ENCODE assay signal across 29 cellular contexts in genomic region chr11:92045325-92045724, GRCh38.
"Had no signal": no experiment of that assay in that cellular context is flagged by ENCODE, and none has a peak within 500 bp of the region (broad histone marks: within the 10 kb centered on the region; RNA-seq: fewer than 3 reads in every experiment).

No MANE protein-coding gene starts in this region.

- H3K4me3 Mint-ChIP-seq: activated CD4-positive, alpha-beta memory T cell treated with anti-CD3 and anti-CD28 coated beads, Interleukin-2, amount 10 ng/mL, durations not matched to agents 7 days and 5 days; activated CD4-positive, alpha-beta T cell treated with anti-CD3 and anti-CD28 coated beads, Interleukin-2, amount 10 ng/mL, durations not matched to agents 7 days and 5 days; activated naive CD4-positive, alpha-beta T cell treated with anti-CD3 and anti-CD28 coated beads, Interleukin-2, amount 10 ng/mL, durations not matched to agents 7 days and 5 days; activated naive CD8-positive, alpha-beta T cell treated with anti-CD3 and anti-CD28 coated beads, Interleukin-2, amount 10 ng/mL, durations not matched to agents 7 days and 5 days; activated T-cell treated with anti-CD3 and anti-CD28 coated beads, Interleukin-2, amount 50 U/mL, for 24 hours; effector memory CD8-positive, alpha-beta T cell; natural killer cell treated with Interleukin-12 subunit alpha and Interleukin-12 subunit beta and Interleukin-15 and Interleukin-18, amount 100 ng/mL, for 72 hours; stimulated activated effector memory CD8-positive, alpha-beta T cell treated with anti-CD3 and anti-CD28 coated beads, Interleukin-12 subunit alpha, Interleukin-12 subunit beta, amount 100 ng/mL, for 72 hours; T-helper 1 cell treated with Interleukin-12 subunit alpha and Interleukin-12 subunit beta and Interleukin-4 antibody, amounts not matched to agents 30 μg/mL and 1 μg/mL, for 36 hours had no signal

- H3K9me3 Mint-ChIP-seq: activated CD4-positive, alpha-beta T cell treated with anti-CD3 and anti-CD28 coated beads, Interleukin-2, amount 10 ng/mL, durations not matched to agents 7 days and 5 days had no signal

- DNase-seq: activated CD4-positive, alpha-beta memory T cell treated with anti-CD3 and anti-CD28 coated beads, Interleukin-2, amount 10 ng/mL, durations not matched to agents 7 days and 5 days; activated CD4-positive, alpha-beta T cell treated with anti-CD3 and anti-CD28 coated beads, Interleukin-2, amount 10 ng/mL, durations not matched to agents 7 days and 5 days; activated CD8-positive, alpha-beta memory T cell treated with anti-CD3 and anti-CD28 coated beads, Interleukin-2, amount 50 U/mL, for 48 hours; activated gamma-delta T cell; activated naive CD4-positive, alpha-beta T cell treated with anti-CD3 and anti-CD28 coated beads, Interleukin-2, amount 10 ng/mL, durations not matched to agents 7 days and 5 days; activated naive CD8-positive, alpha-beta T cell treated with anti-CD3 and anti-CD28 coated beads, Interleukin-2, amount 10 ng/mL, durations not matched to agents 7 days and 5 days; activated T-cell treated with anti-CD3 and anti-CD28 coated beads, Interleukin-2, amount 50 U/mL, for 24 hours; brain microvascular endothelial cell; cortex of kidney; effector memory CD8-positive, alpha-beta T cell; foreskin fibroblast; heart right ventricle; kidney glomerular epithelial cell; left lung; lower lobe of right lung; mucosa of descending colon; posterior cingulate gyrus; right lobe of liver; stimulated activated CD4-positive, alpha-beta T cell treated with anti-CD3 and anti-CD28 coated beads, Interleukin-2, amount 100 ng/mL, for 48 hours; stomach; T-helper 9 cell; thyroid gland; upper lobe of left lung; WERI-Rb-1 had no signal

- H3K4me1 Mint-ChIP-seq: activated CD4-positive, alpha-beta memory T cell treated with anti-CD3 and anti-CD28 coated beads, Interleukin-2, amount 10 ng/mL, durations not matched to agents 7 days and 5 days; activated CD4-positive, alpha-beta T cell treated with anti-CD3 and anti-CD28 coated beads, Interleukin-2, amount 10 ng/mL, durations not matched to agents 7 days and 5 days; activated naive CD4-positive, alpha-beta T cell treated with anti-CD3 and anti-CD28 coated beads, Interleukin-2, amount 10 ng/mL, durations not matched to agents 7 days and 5 days; activated naive CD8-positive, alpha-beta T cell treated with anti-CD3 and anti-CD28 coated beads, Interleukin-2, amount 10 ng/mL, durations not matched to agents 7 days and 5 days; stimulated activated effector memory CD8-positive, alpha-beta T cell treated with anti-CD3 and anti-CD28 coated beads, Interleukin-12 subunit alpha, Interleukin-12 subunit beta, amount 100 ng/mL, for 72 hours had no signal

- H3K36me3 Mint-ChIP-seq: activated naive CD4-positive, alpha-beta T cell treated with anti-CD3 and anti-CD28 coated beads, Interleukin-2, amount 10 ng/mL, durations not matched to agents 7 days and 5 days; activated naive CD8-positive, alpha-beta T cell treated with anti-CD3 and anti-CD28 coated beads, Interleukin-2, amount 10 ng/mL, durations not matched to agents 7 days and 5 days; natural killer cell treated with Interleukin-12 subunit alpha and Interleukin-12 subunit beta and Interleukin-15 and Interleukin-18, amount 100 ng/mL, for 72 hours; stimulated activated effector memory CD8-positive, alpha-beta T cell treated with anti-CD3 and anti-CD28 coated beads, Interleukin-12 subunit alpha, Interleukin-12 subunit beta, amount 100 ng/mL, for 72 hours had no signal

- H3K27me3 Mint-ChIP-seq: activated CD4-positive, alpha-beta memory T cell treated with anti-CD3 and anti-CD28 coated beads, Interleukin-2, amount 10 ng/mL, durations not matched to agents 7 days and 5 days; activated CD4-positive, alpha-beta T cell treated with anti-CD3 and anti-CD28 coated beads, Interleukin-2, amount 10 ng/mL, durations not matched to agents 7 days and 5 days; activated naive CD4-positive, alpha-beta T cell treated with anti-CD3 and anti-CD28 coated beads, Interleukin-2, amount 10 ng/mL, durations not matched to agents 7 days and 5 days; activated naive CD8-positive, alpha-beta T cell treated with anti-CD3 and anti-CD28 coated beads, Interleukin-2, amount 10 ng/mL, durations not matched to agents 7 days and 5 days; activated T-cell treated with anti-CD3 and anti-CD28 coated beads, Interleukin-2, amount 50 U/mL, for 24 hours; effector memory CD8-positive, alpha-beta T cell; natural killer cell treated with Interleukin-12 subunit alpha and Interleukin-12 subunit beta and Interleukin-15 and Interleukin-18, amount 100 ng/mL, for 72 hours had no signal

- ATAC-seq: activated CD4-positive, CD25-positive, alpha-beta regulatory T cell treated with anti-CD3 and anti-CD28 coated beads, Interleukin-2, amount 50 U/mL, for 24 hours; effector memory CD8-positive, alpha-beta T cell; esophagus mucosa; heart right ventricle; left lung; lower lobe of right lung; mucosa of descending colon; natural killer cell treated with Interleukin-12 subunit alpha and Interleukin-12 subunit beta and Interleukin-15 and Interleukin-18, amount 100 ng/mL, for 72 hours; right lobe of liver; stimulated activated effector memory CD8-positive, alpha-beta T cell treated with anti-CD3 and anti-CD28 coated beads, Interleukin-12 subunit alpha, Interleukin-12 subunit beta, amount 100 ng/mL, for 72 hours had no signal

- H3K27ac Mint-ChIP-seq: activated CD4-positive, alpha-beta memory T cell treated with anti-CD3 and anti-CD28 coated beads, Interleukin-2, amount 10 ng/mL, durations not matched to agents 7 days and 5 days; activated CD4-positive, alpha-beta T cell treated with anti-CD3 and anti-CD28 coated beads, Interleukin-2, amount 10 ng/mL, durations not matched to agents 7 days and 5 days; activated naive CD4-positive, alpha-beta T cell treated with anti-CD3 and anti-CD28 coated beads, Interleukin-2, amount 10 ng/mL, durations not matched to agents 7 days and 5 days; activated naive CD8-positive, alpha-beta T cell treated with anti-CD3 and anti-CD28 coated beads, Interleukin-2, amount 10 ng/mL, durations not matched to agents 7 days and 5 days; activated T-cell treated with anti-CD3 and anti-CD28 coated beads, Interleukin-2, amount 50 U/mL, for 24 hours; effector memory CD8-positive, alpha-beta T cell; natural killer cell treated with Interleukin-12 subunit alpha and Interleukin-12 subunit beta and Interleukin-15 and Interleukin-18, amount 100 ng/mL, for 72 hours; stimulated activated effector memory CD8-positive, alpha-beta T cell treated with anti-CD3 and anti-CD28 coated beads, Interleukin-12 subunit alpha, Interleukin-12 subunit beta, amount 100 ng/mL, for 72 hours; T-helper 1 cell treated with Interleukin-12 subunit alpha and Interleukin-12 subunit beta and Interleukin-4 antibody, amounts not matched to agents 30 μg/mL and 1 μg/mL, for 36 hours had no signal
